Comparison of ENCODE assay signal across 8 cellular contexts in the genomic region with DNA sequence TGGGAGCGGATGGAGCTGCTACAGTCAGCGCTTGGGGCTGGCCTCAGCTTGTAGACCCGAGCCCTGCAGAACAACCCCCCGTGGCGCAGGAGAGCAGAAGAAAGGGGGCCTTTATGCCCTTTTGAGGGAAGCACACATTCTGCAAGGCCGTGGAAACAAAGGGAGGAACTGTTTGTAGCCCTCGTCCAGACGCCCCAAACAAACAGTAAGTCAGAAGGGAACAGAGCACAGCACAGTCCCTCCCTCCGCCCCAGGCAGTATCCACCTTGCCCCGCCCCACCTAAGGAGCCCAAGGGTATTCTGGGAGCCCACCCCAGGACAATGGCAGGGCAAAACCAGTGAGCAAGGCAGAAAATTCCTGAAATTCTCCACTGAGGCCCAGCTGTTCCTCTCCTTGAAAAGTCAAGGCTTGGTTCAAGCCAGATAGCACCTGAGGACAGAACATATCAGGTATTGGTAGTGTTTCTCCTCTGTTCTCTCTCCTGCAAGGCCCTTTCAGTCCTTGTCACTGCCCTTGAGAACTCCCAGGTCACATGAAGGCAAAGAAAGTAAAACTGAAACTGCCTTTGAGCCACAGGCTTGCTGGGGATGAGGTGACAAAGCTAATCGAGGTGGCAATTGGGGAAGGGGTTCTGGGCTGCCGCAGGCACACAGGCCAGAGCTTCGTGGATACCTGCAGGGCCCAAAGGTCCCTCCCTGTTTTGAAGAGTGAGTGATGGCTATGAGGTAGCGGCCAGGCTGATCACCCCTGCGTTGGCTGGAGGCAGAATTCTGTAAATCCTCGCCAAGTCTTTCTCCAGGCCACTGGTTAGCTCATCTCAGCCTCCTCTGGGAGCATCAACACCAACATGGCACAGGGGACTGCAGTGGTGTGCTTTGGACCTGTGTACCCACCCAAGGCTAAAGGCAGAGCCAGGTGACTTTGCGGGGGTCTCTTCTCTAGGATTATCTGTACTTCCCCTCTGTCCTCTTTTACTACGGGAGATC. TPM values are rescaled to one million over a fixed set of nuclear protein-coding genes. Genes with fewer than 3 reads are reported as not detected.
DNase-seq lines count a peak whose midpoint lies in the region; ATAC-seq, FAIRE-seq and TF ChIP-seq lines count a peak whose summit lies in the region.

No MANE protein-coding gene starts in this region.

- H3K4me3 ChIP-seq in foreskin fibroblast (ENCODE audit: low read depth in 1 of 2, low read length in 2 of 2), result peak overlapping the region; percentile 60 to 75

- peaks cover 28% of the 10 kb centered on the region for H3K4me1 Mint-ChIP-seq in nephron progenitor cell
- peaks cover 69% of the 10 kb centered on the region for H3K4me1 Mint-ChIP-seq in stimulated activated naive CD8-positive, alpha-beta T cell treated with anti-CD3 and anti-CD28 coated beads, Interleukin-15, Interleukin-2, amounts not matched to agents 100 ng/mL and 50 ng/mL, for 24 hours (ENCODE audit: low read depth)

- peak; percentile 85 for DNase-seq in DMS 273 (lab: John Stamatoyannopoulos, UW; ENCODE audit: unreplicated experiment)
- peak; percentile 59 for DNase-seq in HT-29 (ENCODE audit: low spot score)
- peak; percentile 38 for DNase-seq in RCC 7860 (ENCODE audit: low spot score)
- peak; percentile 43 for DNase-seq in activated T-helper 9 cell treated with anti-CD3 and anti-CD28 coated beads, Interleukin-2, amount 50 U/mL, for 16 hours (ENCODE audit: low read depth)
- DNase-seq in foreskin fibroblast, result peak in 1 of 2 donors; percentile 65
- DNase-seq in nephron progenitor cell, result peak; percentile 71

- H3K36me3 Mint-ChIP-seq in nephron progenitor cell (ENCODE audit: low read depth), result peaks cover 26% of the 10 kb centered on the region
- H3K36me3 Mint-ChIP-seq in stimulated activated naive CD8-positive, alpha-beta T cell treated with anti-CD3 and anti-CD28 coated beads, Interleukin-15, Interleukin-2, amounts not matched to agents 100 ng/mL and 50 ng/mL, for 24 hours (ENCODE audit: low read depth), result peaks cover 30% of the 10 kb centered on the region

- peak; percentile 76 for ATAC-seq in GM21360 (IDR thresholded peaks at IDR 0.05; ENCODE audit: unreplicated experiment)

- H3K27me3 Mint-ChIP-seq in nephron progenitor cell (ENCODE audit: low read depth, poor library complexity), result peaks cover 7% of the 10 kb centered on the region
- no peaks in the 10 kb centered on the region for H3K27me3 Mint-ChIP-seq in stimulated activated naive CD8-positive, alpha-beta T cell treated with anti-CD3 and anti-CD28 coated beads, Interleukin-15, Interleukin-2, amounts not matched to agents 100 ng/mL and 50 ng/mL, for 24 hours

- peak overlapping the region; percentile 94 for H3K27ac Mint-ChIP-seq in nephron progenitor cell
- peak overlapping the region; percentile 95 for H3K27ac Mint-ChIP-seq in stimulated activated naive CD8-positive, alpha-beta T cell treated with anti-CD3 and anti-CD28 coated beads, Interleukin-15, Interleukin-2, amounts not matched to agents 100 ng/mL and 50 ng/mL, for 24 hours

- FAIRE-seq in RCC 7860 (lab: Jason Lieb, UNC), result no peak

- H3K9me3 Mint-ChIP-seq in nephron progenitor cell, result peaks cover 22% of the 10 kb centered on the region
- H3K9me3 Mint-ChIP-seq in stimulated activated naive CD8-positive, alpha-beta T cell treated with anti-CD3 and anti-CD28 coated beads, Interleukin-15, Interleukin-2, amounts not matched to agents 100 ng/mL and 50 ng/mL, for 24 hours, result no peaks in the 10 kb centered on the region

- H3K4me3 Mint-ChIP-seq in nephron progenitor cell, result peak overlapping the region; percentile 87
- H3K4me3 Mint-ChIP-seq in stimulated activated naive CD8-positive, alpha-beta T cell treated with anti-CD3 and anti-CD28 coated beads, Interleukin-15, Interleukin-2, amounts not matched to agents 100 ng/mL and 50 ng/mL, for 24 hours, result peak overlapping the region; percentile 97

- TF ChIP-seq CTCF in foreskin fibroblast (IDR thresholded peaks at IDR 0.05; ENCODE audit: low read depth, low read length), result no peak
- TF ChIP-seq CTCF in nephron progenitor cell (IDR thresholded peaks at IDR 0.05), result no peak

RNA-seq across cellular contexts. Expression of gene DGLUCY, which starts 0.5 kb away (rescaled TPM):
- total RNA-seq in HT-29 (2014; rRNA removed; shearing (Covaris generic)), result 30.4 and 37.9 TPM in 2 replicates

RNA-seq across cellular contexts. Expression of gene RPS6KA5, which starts 53.9 kb away (rescaled TPM):
- 3.8 and 8.5 TPM in 2 replicates for total RNA-seq in HT-29 (2014; rRNA removed; shearing (Covaris generic))
